1 cellular context compared by ENCODE assay signal in the genomic region with DNA sequence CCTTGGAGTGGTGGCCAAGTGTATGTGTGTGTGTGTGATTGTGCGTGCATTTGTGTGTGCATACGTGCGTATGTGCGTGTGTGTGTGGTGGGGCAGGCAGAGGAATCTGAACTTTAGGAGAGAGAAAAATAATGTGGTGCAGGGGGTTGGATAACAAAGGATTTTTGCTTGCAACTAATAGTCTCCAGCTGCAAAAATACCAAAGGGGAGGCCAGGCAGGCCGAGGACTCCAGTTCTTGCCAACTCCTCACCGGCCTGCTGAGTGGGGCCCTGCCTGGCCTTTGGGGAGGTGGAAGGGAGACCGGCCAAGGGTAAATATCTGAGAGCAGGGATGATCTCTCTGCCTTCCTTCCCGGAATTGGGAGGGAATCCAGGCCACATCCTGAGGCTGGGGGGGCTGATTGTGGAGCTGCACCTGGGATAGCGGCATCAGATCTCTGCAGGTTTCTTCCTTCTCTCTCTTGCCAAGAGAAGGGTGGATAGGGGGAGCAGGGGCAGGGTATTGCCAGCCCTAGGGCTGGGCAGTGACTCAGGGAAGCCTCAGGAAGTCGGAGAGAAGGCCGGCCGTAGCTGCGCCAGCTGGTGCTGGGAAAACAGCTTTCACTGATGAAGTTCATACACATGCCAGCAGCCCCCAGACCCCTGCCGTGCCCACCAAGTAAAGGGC.
TF ChIP-seq lines count a peak whose summit lies in the region.

No MANE protein-coding gene starts in this region.

TF ChIP-seq in liver, 16 proteins besides CTCF, POLR2A, EP300 and RAD21 (continued from another document):
- TF ChIP-seq, protein P1, sequence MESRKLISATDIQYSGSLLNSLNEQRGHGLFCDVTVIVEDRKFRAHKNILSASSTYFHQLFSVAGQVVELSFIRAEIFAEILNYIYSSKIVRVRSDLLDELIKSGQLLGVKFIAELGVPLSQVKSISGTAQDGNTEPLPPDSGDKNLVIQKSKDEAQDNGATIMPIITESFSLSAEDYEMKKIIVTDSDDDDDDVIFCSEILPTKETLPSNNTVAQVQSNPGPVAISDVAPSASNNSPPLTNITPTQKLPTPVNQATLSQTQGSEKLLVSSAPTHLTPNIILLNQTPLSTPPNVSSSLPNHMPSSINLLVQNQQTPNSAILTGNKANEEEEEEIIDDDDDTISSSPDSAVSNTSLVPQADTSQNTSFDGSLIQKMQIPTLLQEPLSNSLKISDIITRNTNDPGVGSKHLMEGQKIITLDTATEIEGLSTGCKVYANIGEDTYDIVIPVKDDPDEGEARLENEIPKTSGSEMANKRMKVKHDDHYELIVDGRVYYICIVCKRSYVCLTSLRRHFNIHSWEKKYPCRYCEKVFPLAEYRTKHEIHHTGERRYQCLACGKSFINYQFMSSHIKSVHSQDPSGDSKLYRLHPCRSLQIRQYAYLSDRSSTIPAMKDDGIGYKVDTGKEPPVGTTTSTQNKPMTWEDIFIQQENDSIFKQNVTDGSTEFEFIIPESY (IDR thresholded peaks at IDR 0.05): no peak
- TF ChIP-seq SP1 (IDR thresholded peaks at IDR 0.05) (no peak), HNF4G (IDR thresholded peaks at IDR 0.05) (no peak)
- TF ChIP-seq, protein P2, sequence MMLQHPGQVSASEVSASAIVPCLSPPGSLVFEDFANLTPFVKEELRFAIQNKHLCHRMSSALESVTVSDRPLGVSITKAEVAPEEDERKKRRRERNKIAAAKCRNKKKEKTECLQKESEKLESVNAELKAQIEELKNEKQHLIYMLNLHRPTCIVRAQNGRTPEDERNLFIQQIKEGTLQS (IDR thresholded peaks at IDR 0.05): no peak
